10 cellular contexts compared by ENCODE assay signal in genomic region chr11:82557274-82557673, GRCh38.
DNase-seq lines count a peak whose midpoint lies in the region; ATAC-seq and TF ChIP-seq lines count a peak whose summit lies in the region.
"Had no signal": no experiment of that assay in that cellular context is flagged by ENCODE, and none has a peak within 500 bp of the region (broad histone marks: within the 10 kb centered on the region; RNA-seq: fewer than 3 reads in every experiment).

No MANE protein-coding gene starts in this region.

- CTCF ChIA-PET in MCF 10A (lab: Yijun Ruan, JAX): no interaction called here

- H3K9me3 ChIP-seq in lung (ENCODE audit: control insufficient read depth in 2 of 2, insufficient read depth in 1 of 2, low read length in 1 of 2): no peaks in the 10 kb centered on the region
- H3K9me3 ChIP-seq in endodermal cell (ENCODE audit: control insufficient read depth, low read length): no peaks in the 10 kb centered on the region
- H3K9me3 ChIP-seq: uterus had no signal

- H3K4me3 Mint-ChIP-seq in endodermal cell: no peak overlapping the region
- no peak overlapping the region for H3K4me3 Mint-ChIP-seq in MCF 10A (ENCODE audit: unreplicated experiment)
- H3K4me3 Mint-ChIP-seq: central memory CD8-positive, alpha-beta T cell had no signal

- H3K27ac ChIP-seq in lung (ENCODE audit: low read depth in 1 of 2, low read length in 1 of 2): no peak overlapping the region
- H3K27ac ChIP-seq in endodermal cell (ENCODE audit: low read depth, low read length): no peak overlapping the region
- H3K27ac ChIP-seq: uterus had no signal

- intact Hi-C loops in MCF 10A (cut with micrococcal nuclease): no loop called here

- H3K27ac Mint-ChIP-seq in endodermal cell (no peak overlapping the region), MCF 10A (ENCODE audit: low read depth, unreplicated experiment) (no peak overlapping the region)

- no peaks in the 10 kb centered on the region for H3K9me3 Mint-ChIP-seq in endodermal cell
- H3K9me3 Mint-ChIP-seq in MCF 10A (ENCODE audit: unreplicated experiment): no peaks in the 10 kb centered on the region

- DNase-seq in lung (ENCODE audit: low spot score) (no peak), endodermal cell (no peak), NCI-H1105 treated with DMSO at 0.1 percent for 48 hours (lab: John Stamatoyannopoulos, UW) (no peak), NCI-H226 (no peak), MCF 10A (ENCODE audit: unreplicated experiment) (no peak)
- DNase-seq: uterus had no signal

- TF ChIP-seq CTCF in lung (IDR thresholded peaks at IDR 0.05; ENCODE audit: control extremely low read depth, extremely low read depth): no peak
- no peak for TF ChIP-seq CTCF in endodermal cell (conservative IDR thresholded peaks at IDR 0.05)
- TF ChIP-seq CTCF in MCF 10A (IDR thresholded peaks at IDR 0.05; ENCODE audit: unreplicated experiment): no peak

- WGBS in lung, 2 donors: 38 to 43% methylated on average over 4 of the region's 4 CpGs
- 90 to 93% methylated on average over 3 to 4 of the region's 4 CpGs for WGBS in endodermal cell (ENCODE audit: insufficient coverage in 1 of 2, insufficient read length in 1 of 2), 2 experiments

- H3K27me3 ChIP-seq in lung (ENCODE audit: control insufficient read depth, insufficient read depth): no peaks in the 10 kb centered on the region
- H3K27me3 ChIP-seq in endodermal cell (ENCODE audit: control insufficient read depth, insufficient read depth, low read length, poor library complexity, severe bottlenecking): no peaks in the 10 kb centered on the region
- H3K27me3 ChIP-seq: uterus had no signal

- H3K4me1 ChIP-seq in lung (ENCODE audit: control insufficient read depth in 2 of 2, insufficient read depth in 2 of 2, low read length in 2 of 2): no peaks in the 10 kb centered on the region
- no peaks in the 10 kb centered on the region for H3K4me1 ChIP-seq in endodermal cell (ENCODE audit: control insufficient read depth, insufficient read depth, low read length)
- H3K4me1 ChIP-seq: uterus had no signal

- no peak overlapping the region for H3K4me3 ChIP-seq in lung
- H3K4me3 ChIP-seq in endodermal cell (ENCODE audit: low read length): no peak overlapping the region
- H3K4me3 ChIP-seq: uterus had no signal

- no peak overlapping the region for H3K9ac ChIP-seq in endodermal cell (ENCODE audit: extremely low read depth, low read length, poor library complexity, severe bottlenecking)

- H3K27me3 Mint-ChIP-seq in endodermal cell (ENCODE audit: insufficient read depth): no peaks in the 10 kb centered on the region
- peaks cover 49% of the 10 kb centered on the region for H3K27me3 Mint-ChIP-seq in MCF 10A (ENCODE audit: insufficient read depth, unreplicated experiment)
- H3K27me3 Mint-ChIP-seq: central memory CD8-positive, alpha-beta T cell had no signal

- no TSS peak for BruUV-seq in MCF 10A (replicated peaks; lab: Mats Ljungman, UMichigan)

- POLR2A ChIA-PET in MCF 10A (lab: Yijun Ruan, JAX): no interaction called here

- ATAC-seq in GM18861 (IDR thresholded peaks at IDR 0.05; ENCODE audit: unreplicated experiment): peak; percentile 100
- peak; percentile 100 for ATAC-seq in GM21619 (IDR thresholded peaks at IDR 0.05; ENCODE audit: unreplicated experiment)
- peak; percentile 100 for ATAC-seq in HG03460 (IDR thresholded peaks at IDR 0.05; ENCODE audit: unreplicated experiment)
- peak; percentile 37 for ATAC-seq in lung (ENCODE audit: insufficient read depth, low FRiP score)

- H3K4me1 Mint-ChIP-seq in endodermal cell (peaks cover 10% of the 10 kb centered on the region), MCF 10A (ENCODE audit: insufficient read depth, unreplicated experiment) (no peaks in the 10 kb centered on the region)
- H3K4me1 Mint-ChIP-seq: central memory CD8-positive, alpha-beta T cell had no signal

- no peaks in the 10 kb centered on the region for H3K36me3 ChIP-seq in lung (ENCODE audit: control insufficient read depth in 2 of 2, insufficient read depth in 2 of 2, low read length in 2 of 2)
- no peaks in the 10 kb centered on the region for H3K36me3 ChIP-seq in endodermal cell (ENCODE audit: control insufficient read depth, insufficient read depth, low read length)
- H3K36me3 ChIP-seq: uterus had no signal

- H3K36me3 Mint-ChIP-seq in endodermal cell (ENCODE audit: low read depth) (no peaks in the 10 kb centered on the region), MCF 10A (ENCODE audit: insufficient read depth, unreplicated experiment) (no peaks in the 10 kb centered on the region)

Comparison
In these comparisons a context has a peak if more than half of its experiments do, and no peak if none do; other contexts are left out.
1. ATAC-seq: peak in every context shown above with its lines; median percentile 100 in GM18861; 100 in GM21619; 100 in HG03460; 37 in lung.